1 cellular context compared by ENCODE assay signal in genomic region chr2:160224060-160224459, GRCh38.
TF ChIP-seq lines count a peak whose summit lies in the region.

No MANE protein-coding gene starts in this region.

TF ChIP-seq in SK-N-SH, 30 proteins besides CTCF, POLR2A, EP300 and RAD21 (continued from another document):
- peak; percentile 98 for TF ChIP-seq JUND (IDR thresholded peaks at IDR 0.05)
- TF ChIP-seq TAF1 (IDR thresholded peaks at IDR 0.05; ENCODE audit: borderline replicate concordance, low read depth, low read length) = no peak
- TF ChIP-seq MAX (IDR thresholded peaks at IDR 0.05; ENCODE audit: low read depth) = peak; percentile 40; the same call in 1 of the 2 replicates
- TF ChIP-seq ZBTB33 (IDR thresholded peaks at IDR 0.05; ENCODE audit: borderline replicate concordance, low read depth) = no peak
- peak; percentile 72 for TF ChIP-seq PBX3 (IDR thresholded peaks at IDR 0.05)
- TF ChIP-seq TCF12 (IDR thresholded peaks at IDR 0.05) = peak; percentile 76
- no peak for TF ChIP-seq GABPA (IDR thresholded peaks at IDR 0.05; ENCODE audit: low read depth)
- TF ChIP-seq MEF2A (IDR thresholded peaks at IDR 0.05; ENCODE audit: borderline replicate concordance, low read depth) = no peak
- 0 out of 2 replicates have a peak, but pooled peaks have one; percentile 43 for TF ChIP-seq FOXM1 (IDR thresholded peaks at IDR 0.05; ENCODE audit: low read depth)
- TF ChIP-seq SIN3A (IDR thresholded peaks at IDR 0.05; ENCODE audit: borderline replicate concordance, low read depth, low read length) = no peak
- TF ChIP-seq TEAD4 (IDR thresholded peaks at IDR 0.05; ENCODE audit: borderline replicate concordance, insufficient read depth) = peak; percentile 21; the same call in 1 of the 2 replicates
- no peak for TF ChIP-seq ELF1 (IDR thresholded peaks at IDR 0.05)
- no peak for TF ChIP-seq IRF3 (IDR thresholded peaks at IDR 0.05; ENCODE audit: low read depth, low read length)
- TF ChIP-seq RXRA (IDR thresholded peaks at IDR 0.05; ENCODE audit: borderline replicate concordance, low read depth) = no peak
- TF ChIP-seq FOXJ3 (CRISPR knock-in tag; IDR thresholded peaks at IDR 0.05) = no peak
- no peak for TF ChIP-seq RFX5 (IDR thresholded peaks at IDR 0.05; ENCODE audit: low read length)
